In the genomic region with DNA sequence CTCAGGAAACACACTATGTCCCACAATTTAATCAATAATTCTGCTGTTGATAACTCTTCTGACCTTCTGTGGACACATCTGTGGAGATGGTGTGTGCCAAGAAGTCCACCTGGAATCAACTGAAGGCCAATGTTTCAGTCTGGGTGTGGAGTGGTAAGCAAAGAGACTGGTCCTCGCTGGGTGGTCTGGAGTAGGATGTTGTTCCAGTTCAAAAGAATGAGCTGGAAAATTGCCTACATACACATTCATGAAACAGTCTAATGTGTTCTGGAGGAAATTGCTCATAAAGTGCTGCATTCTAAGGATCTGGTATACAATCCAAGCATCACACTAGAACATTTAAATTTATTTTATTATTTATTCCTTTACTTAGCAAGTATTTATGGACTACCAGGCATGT, we compare ENCODE assay signal across 14 cellular contexts. TPM values are rescaled to one million over a fixed set of nuclear protein-coding genes. Genes with fewer than 3 reads are reported as not detected.
"Had no signal": no experiment of that assay in that cellular context is flagged by ENCODE, and none has a peak within 500 bp of the region (broad histone marks: within the 10 kb centered on the region; RNA-seq: fewer than 3 reads in every experiment).

No MANE protein-coding gene starts in this region.

- H3K4me1 ChIP-seq: right atrium auricular region, spleen, upper lobe of left lung had no signal

- H3K9me3 ChIP-seq: neutrophil, right atrium auricular region, upper lobe of left lung had no signal

- ATAC-seq: activated CD4-positive, CD25-positive, alpha-beta regulatory T cell treated with anti-CD3 and anti-CD28 coated beads, Interleukin-2, amount 50 U/mL, for 24 hours; naive thymus-derived CD4-positive, alpha-beta T cell; stimulated activated naive B cell treated with anti-CD40 and anti-IgM and Interleukin-4, amounts not matched to agents 10 μg/mL and 1 μg/mL and 100 μg/mL, for 72 hours had no signal

- H3K27me3 ChIP-seq: neutrophil, right atrium auricular region, spleen, upper lobe of left lung had no signal

- DNase-seq: activated effector memory CD4-positive, alpha-beta T cell treated with Interleukin-2 at 50 U/mL for 16 hours; activated T-cell treated with anti-CD3 and anti-CD28 coated beads, Interleukin-2, amount 50 U/mL, for 1 hour; hypothalamus; naive thymus-derived CD4-positive, alpha-beta T cell; posterior cingulate gyrus; spleen; stimulated activated CD4-positive, alpha-beta T cell treated with anti-CD3 and anti-CD28 coated beads, Interleukin-2, amount 100 ng/mL, for 24 hours; stimulated activated naive B cell treated with anti-CD40 and anti-IgM and Interleukin-4, amounts not matched to agents 10 μg/mL and 1 μg/mL and 100 μg/mL, for 72 hours; SW 1271; upper lobe of left lung had no signal

- H3K27ac ChIP-seq: neutrophil, right atrium auricular region, spleen, upper lobe of left lung had no signal

- H3K4me3 ChIP-seq: lung, right atrium auricular region, spleen, upper lobe of left lung had no signal

- H3K36me3 ChIP-seq: neutrophil, right atrium auricular region, spleen, upper lobe of left lung had no signal

RNA-seq across cellular contexts. Expression of gene TBX18, which starts 33.9 kb away (rescaled TPM):
- total RNA-seq: naive thymus-derived CD4-positive, alpha-beta T cell had no signal
